ENCODE assay signal across 20 cellular contexts in genomic region chr7:106523482-106523881, GRCh38.
"Had no signal": no experiment of that assay in that cellular context is flagged by ENCODE, and none has a peak within 500 bp of the region (broad histone marks: within the 10 kb centered on the region; RNA-seq: fewer than 3 reads in every experiment).

No MANE protein-coding gene starts in this region.

- DNase-seq: erythroblast; foreskin keratinocyte; head of caudate nucleus; kidney; left cardiac atrium; left ventricle myocardium inferior; lower lobe of right lung; mesendoderm; naive B cell; occipital lobe; retina; right lobe of liver; stimulated activated CD4-positive, alpha-beta T cell treated with anti-CD3 and anti-CD28 coated beads, Interleukin-4, amount 100 ng/mL, for 1 hour; stimulated activated CD8-positive, alpha-beta memory T cell treated with anti-CD3 and anti-CD28 coated beads, Interleukin-4, amount 100 ng/mL, for 48 hours; transverse colon had no signal

- H3K9me3 Mint-ChIP-seq: nephron; stimulated activated memory B cell treated with anti-CD40 and anti-IgM and Interleukin-4, amounts not matched to agents 10 μg/mL and 1 μg/mL and 100 μg/mL, for 72 hours; stimulated activated naive CD8-positive, alpha-beta T cell treated with anti-CD3 and anti-CD28 coated beads, Interleukin-15, Interleukin-2, amounts not matched to agents 100 ng/mL and 50 ng/mL, for 24 hours had no signal

- H3K4me1 Mint-ChIP-seq: naive B cell, nephron had no signal

- H3K36me3 Mint-ChIP-seq: stimulated activated memory B cell treated with anti-CD40 and anti-IgM and Interleukin-4, amounts not matched to agents 10 μg/mL and 1 μg/mL and 100 μg/mL, for 72 hours had no signal

- H3K4me3 ChIP-seq: hepatocyte, left ventricle myocardium inferior, lower lobe of right lung, prostate gland, right lobe of liver, transverse colon had no signal

- H3K27ac Mint-ChIP-seq: naive B cell; nephron; stimulated activated memory B cell treated with anti-CD40 and anti-IgM and Interleukin-4, amounts not matched to agents 10 μg/mL and 1 μg/mL and 100 μg/mL, for 72 hours; stimulated activated naive CD8-positive, alpha-beta T cell treated with anti-CD3 and anti-CD28 coated beads, Interleukin-15, Interleukin-2, amounts not matched to agents 100 ng/mL and 50 ng/mL, for 24 hours had no signal

- H3K4me3 Mint-ChIP-seq: naive B cell; nephron; stimulated activated memory B cell treated with anti-CD40 and anti-IgM and Interleukin-4, amounts not matched to agents 10 μg/mL and 1 μg/mL and 100 μg/mL, for 72 hours; stimulated activated naive CD8-positive, alpha-beta T cell treated with anti-CD3 and anti-CD28 coated beads, Interleukin-15, Interleukin-2, amounts not matched to agents 100 ng/mL and 50 ng/mL, for 24 hours had no signal
